In the genomic region with DNA sequence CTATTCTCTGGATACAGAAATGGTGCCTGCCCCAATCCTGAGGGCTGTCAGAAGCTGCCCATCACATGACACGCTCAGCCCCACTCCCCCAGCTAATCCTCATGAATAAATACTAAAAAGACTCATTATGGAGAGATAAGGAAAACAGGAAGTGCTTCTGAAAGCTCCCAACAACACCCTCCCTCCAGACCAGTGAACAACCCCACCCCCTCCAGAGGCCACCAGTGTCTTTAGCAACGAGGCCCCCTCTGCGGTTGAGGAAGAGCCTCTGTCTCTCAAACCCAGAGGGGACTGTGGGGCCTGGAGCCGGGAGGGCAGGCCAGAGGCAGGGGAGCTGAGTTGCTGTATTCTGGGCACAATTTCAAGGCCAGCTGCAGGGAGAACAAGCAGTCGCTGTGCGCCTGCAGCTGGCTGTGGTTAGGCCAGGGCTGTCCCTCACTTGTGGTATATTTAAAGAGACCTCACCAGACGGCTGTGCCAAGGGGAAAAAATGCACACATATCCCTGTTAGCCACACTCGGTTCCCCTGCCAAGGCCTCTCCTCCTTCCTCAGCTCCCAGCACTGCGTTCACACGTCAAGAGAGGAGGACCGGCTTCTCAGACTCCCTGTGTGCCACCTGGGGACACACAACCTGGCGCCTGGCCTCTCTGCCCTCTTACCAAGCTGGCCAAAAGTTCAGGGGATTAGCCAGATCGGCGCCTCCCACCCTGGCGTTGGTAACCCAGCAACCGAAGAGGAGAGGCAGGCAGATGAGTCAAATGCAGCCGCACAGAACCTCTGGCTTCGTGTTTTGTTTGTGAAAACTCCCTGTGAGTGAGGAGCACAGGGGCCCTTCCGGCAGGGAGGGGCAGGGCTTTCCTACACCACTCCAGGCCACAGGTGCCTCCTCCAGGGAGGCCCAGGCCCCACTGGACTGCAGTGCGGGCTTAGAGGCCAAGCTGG, we compare ENCODE assay signal across 9 cellular contexts.
DNase-seq lines count a peak whose midpoint lies in the region; ATAC-seq, FAIRE-seq and TF ChIP-seq lines count a peak whose summit lies in the region.
"Had no signal": no experiment of that assay in that cellular context is flagged by ENCODE, and none has a peak within 500 bp of the region (broad histone marks: within the 10 kb centered on the region; RNA-seq: fewer than 3 reads in every experiment).

No MANE protein-coding gene starts in this region.

- H3K27ac ChIP-seq in GM12878 (ENCODE audit: control insufficient read depth, insufficient read depth): no peak overlapping the region
- H3K27ac ChIP-seq in iPS-20b (ENCODE audit: low read length): no peak overlapping the region
- H3K27ac ChIP-seq: A549 had no signal

- H3K36me3 ChIP-seq in GM12878 (ENCODE audit: control insufficient read depth in 2 of 2, insufficient read depth in 2 of 2, low read length in 1 of 2) (no peaks in the 10 kb centered on the region), iPS-20b (ENCODE audit: insufficient read depth, low read depth, low read length) (no peaks in the 10 kb centered on the region)

- H3K36me3 Mint-ChIP-seq in stimulated activated naive B cell treated with anti-CD40 and anti-IgM and Interleukin-4, amounts not matched to agents 10 μg/mL and 1 μg/mL and 100 μg/mL, for 72 hours: peaks cover 0 to 3% of the 10 kb centered on the region in 2 donors

- no TSS peak for BruUV-seq in GM12878 (replicated peaks; lab: Mats Ljungman, UMichigan)

- peak overlapping the region; percentile 37 for H2AFZ ChIP-seq in GM12878 (ENCODE audit: control insufficient read depth, low read depth, low read length)

- RAD21 ChIA-PET in GM12878 (lab: Charles Lee; ENCODE audit: unreplicated experiment): interaction anchor here (0.6 to 1.6 kb wide), 7 partner anchors 32 to 266 kb away, joined by 3 to 5 read pairs (median 4); partner anchors contain the start of gene ETV5

- intact Hi-C loops in GM12878 (cut with micrococcal nuclease; ENCODE audit: unreplicated experiment): no loop called here

- in situ Hi-C loops in GM12878 (cut with MboI): no loop called here

- H3K27me3 ChIP-seq in GM12878 (replicated peaks in 1 of 2; ENCODE audit: control insufficient read depth in 2 of 2, insufficient read depth in 2 of 2, low read length in 1 of 2) (no peaks in the 10 kb centered on the region; a peak in 1 of 4 replicates), iPS-20b (ENCODE audit: insufficient read depth, low read length) (no peaks in the 10 kb centered on the region)

- DNase-seq in NCI-H2227 (lab: John Stamatoyannopoulos, UW; ENCODE audit: unreplicated experiment) (peak; percentile 29), NCI-H2227 treated with DMSO at 0.1 percent for 48 hours (lab: John Stamatoyannopoulos, UW) (no peak), NCI-H2196 (lab: John Stamatoyannopoulos, UW; ENCODE audit: unreplicated experiment) (peak; percentile 99), GM12878 (ENCODE audit: low read depth, low spot score) (no peak)
- peak; percentile 14 for DNase-seq in stimulated activated naive B cell treated with anti-CD40 and anti-IgM and Interleukin-4, amounts not matched to agents 10 μg/mL and 1 μg/mL and 100 μg/mL, for 72 hours
- DNase-seq in activated CD8-positive, alpha-beta memory T cell treated with anti-CD3 and anti-CD28 coated beads, Interleukin-2, amount 50 U/mL, for 48 hours: no peak

- no peak overlapping the region for H3K4me3 ChIP-seq in GM12878
- no peak overlapping the region for H3K4me3 ChIP-seq in iPS-20b (ENCODE audit: low read length)
- H3K4me3 ChIP-seq: A549 had no signal

- ATAC-seq in GM12878: peak; percentile 38; the same call in 2 of the 3 replicates
- peak; percentile 83 to 84 for ATAC-seq in stimulated activated naive B cell treated with anti-CD40 and anti-IgM and Interleukin-4, amounts not matched to agents 10 μg/mL and 1 μg/mL and 100 μg/mL, for 72 hours (replicated peaks)
- ATAC-seq in GM19452 (IDR thresholded peaks at IDR 0.05; ENCODE audit: unreplicated experiment): no peak
- ATAC-seq: A549 had no signal

- no peak overlapping the region for H3K4me3 Mint-ChIP-seq in stimulated activated naive B cell treated with anti-CD40 and anti-IgM and Interleukin-4, amounts not matched to agents 10 μg/mL and 1 μg/mL and 100 μg/mL, for 72 hours

- WGBS in GM12878 (ENCODE audit: insufficient coverage, insufficient replicate concordance, low lambda C conversion rate, missing lambda C conversion rate): 70% methylated on average over 20 of the region's 20 CpGs

- SMC1A ChIA-PET in GM12878 (lab: Charles Lee; ENCODE audit: uncharacterized antibody, unreplicated experiment): interaction anchor here (0.6 to 2.3 kb wide), 6 partner anchors 13 to 331 kb away, joined by 3 to 11 read pairs (median 4); no protein-coding TSS in a partner anchor

- no peak for TF ChIP-seq EP300 in GM12878 (IDR thresholded peaks at IDR 0.05; ENCODE audit: borderline replicate concordance in 1 of 2, control insufficient read depth in 1 of 2, low read depth in 2 of 2, low read length in 2 of 2)

- no peak for TF ChIP-seq CTCF in GM12878 (IDR thresholded peaks at IDR 0.05 in 2 of 3, conservative IDR thresholded peaks at IDR 0.05 in 1 of 3; ENCODE audit: control insufficient read depth in 2 of 3, extremely low read depth in 1 of 3, insufficient read depth in 1 of 3, low read depth in 3 of 3, low read length in 3 of 3)

- no peak for TF ChIP-seq POLR2A in GM12878 (IDR thresholded peaks at IDR 0.05; ENCODE audit: low read depth, low read length)

- H3K9me3 ChIP-seq in GM12878 (replicated peaks; ENCODE audit: control insufficient read depth, insufficient read depth, low read length) (no peaks in the 10 kb centered on the region), iPS-20b (ENCODE audit: insufficient read depth, low read depth, low read length) (no peaks in the 10 kb centered on the region)
- H3K9me3 ChIP-seq: A549 had no signal

- H3K27me3 Mint-ChIP-seq in stimulated activated naive B cell treated with anti-CD40 and anti-IgM and Interleukin-4, amounts not matched to agents 10 μg/mL and 1 μg/mL and 100 μg/mL, for 72 hours: peaks cover 19 to 32% of the 10 kb centered on the region in 2 donors

- POLR2A ChIA-PET in GM12878 (lab: Charles Lee): interaction anchor here (0.6 to 1.3 kb wide), 2 partner anchors 11 to 23 kb away, joined by 3 read pairs; no protein-coding TSS in a partner anchor

- H3K4me1 ChIP-seq in GM12878 (ENCODE audit: control insufficient read depth, insufficient read depth, low read length) (peaks cover 14% of the 10 kb centered on the region), iPS-20b (ENCODE audit: insufficient read depth, low read length) (peaks cover 18% of the 10 kb centered on the region)
- H3K4me1 ChIP-seq: A549 had no signal

- no peaks in the 10 kb centered on the region for H4K20me1 ChIP-seq in GM12878 (ENCODE audit: control insufficient read depth, insufficient read depth)

- H3K9ac ChIP-seq in GM12878 (ENCODE audit: control insufficient read depth, insufficient read depth, low read length) (no peak overlapping the region), iPS-20b (ENCODE audit: low read depth, low read length) (peak overlapping the region; percentile 59; the same call in 1 of the 2 replicates)

- no peak for FAIRE-seq in GM12878 (lab: Jason Lieb, UNC)
- FAIRE-seq: A549 had no signal

- H3K9me3 Mint-ChIP-seq in stimulated activated naive B cell treated with anti-CD40 and anti-IgM and Interleukin-4, amounts not matched to agents 10 μg/mL and 1 μg/mL and 100 μg/mL, for 72 hours: no peaks in the 10 kb centered on the region

- no peak for TF ChIP-seq RAD21 in GM12878 (IDR thresholded peaks at IDR 0.05; ENCODE audit: insufficient read depth, low read depth, low read length)

- CTCF ChIA-PET in GM12878 (lab: Yijun Ruan, JAX): interaction anchor here (0.9 to 2.7 kb wide), 7 partner anchors 9 to 266 kb away, joined by 3 to 10 read pairs (median 4); no protein-coding TSS in a partner anchor

- peak overlapping the region; percentile 84 for H3K27ac Mint-ChIP-seq in stimulated activated naive B cell treated with anti-CD40 and anti-IgM and Interleukin-4, amounts not matched to agents 10 μg/mL and 1 μg/mL and 100 μg/mL, for 72 hours

- H3K4me2 ChIP-seq in GM12878 (ENCODE audit: control insufficient read depth, insufficient read depth): peak overlapping the region; percentile 41
- H3K4me2 ChIP-seq: A549 had no signal

- H3K4me1 Mint-ChIP-seq in stimulated activated naive B cell treated with anti-CD40 and anti-IgM and Interleukin-4, amounts not matched to agents 10 μg/mL and 1 μg/mL and 100 μg/mL, for 72 hours: peaks cover 24 to 34% of the 10 kb centered on the region in 2 donors

- no peaks in the 10 kb centered on the region for H3K79me2 ChIP-seq in GM12878 (ENCODE audit: control insufficient read depth, insufficient read depth, low read length)

TF ChIP-seq in GM12878, 131 proteins besides CTCF, POLR2A, EP300 and RAD21 (continues in another document):
- TF ChIP-seq SPI1 (IDR thresholded peaks at IDR 0.05; ENCODE audit: borderline replicate concordance, insufficient read depth, low read depth, low read length) (peak; percentile 65; the same call in 1 of the 2 replicates), BCLAF1 (IDR thresholded peaks at IDR 0.05) (no peak), FOXM1 (IDR thresholded peaks at IDR 0.05; ENCODE audit: low read depth, low read length) (no peak), RUNX3 (IDR thresholded peaks at IDR 0.05; ENCODE audit: low read length) (peak; percentile 77), YY1 (IDR thresholded peaks at IDR 0.05; ENCODE audit: low read depth, low read length) (no peak)

Comparison
In these comparisons a context has a peak if more than half of its experiments do, and no peak if none do; other contexts are left out.
1. DNase-seq: peak in NCI-H2227 (single experiment), NCI-H2196 (single experiment) and stimulated activated naive B cell treated with anti-CD40 and anti-IgM and Interleukin-4, amounts not matched to agents 10 μg/mL and 1 μg/mL and 100 μg/mL, for 72 hours (single experiment); none in NCI-H2227 treated with DMSO at 0.1 percent for 48 hours (single experiment), GM12878 (single experiment) and activated CD8-positive, alpha-beta memory T cell treated with anti-CD3 and anti-CD28 coated beads, Interleukin-2, amount 50 U/mL, for 48 hours (single experiment).